In genomic region chr10:96089116-96089515, GRCh38 we compare ENCODE assay signal across 8 cellular contexts. TPM values are rescaled to one million over a fixed set of nuclear protein-coding genes. Genes with fewer than 3 reads are reported as not detected.
DNase-seq lines count a peak whose midpoint lies in the region; ATAC-seq lines count a peak whose summit lies in the region.

No MANE protein-coding gene starts in this region.

- H3K4me3 Mint-ChIP-seq in activated T-cell treated with anti-CD3 and anti-CD28 coated beads, Interleukin-2, amount 50 U/mL, for 24 hours = peak overlapping the region; percentile 89
- H3K4me3 Mint-ChIP-seq in activated CD4-positive, alpha-beta memory T cell treated with anti-CD3 and anti-CD28 coated beads for 36 hours = peak overlapping the region; percentile 49

- peaks cover 21% of the 10 kb centered on the region for H3K27me3 Mint-ChIP-seq in activated T-cell treated with anti-CD3 and anti-CD28 coated beads, Interleukin-2, amount 50 U/mL, for 24 hours
- peaks cover 12% of the 10 kb centered on the region for H3K27me3 Mint-ChIP-seq in activated CD4-positive, alpha-beta memory T cell treated with anti-CD3 and anti-CD28 coated beads for 36 hours

- H3K27ac Mint-ChIP-seq in activated T-cell treated with anti-CD3 and anti-CD28 coated beads, Interleukin-2, amount 50 U/mL, for 24 hours = no peak overlapping the region
- H3K27ac Mint-ChIP-seq in activated CD4-positive, alpha-beta memory T cell treated with anti-CD3 and anti-CD28 coated beads for 36 hours = no peak overlapping the region

- no peak for DNase-seq in activated T-cell treated with anti-CD3 and anti-CD28 coated beads, Interleukin-2, amount 50 U/mL, for 24 hours
- no peak for DNase-seq in activated T-cell treated with anti-CD3 and anti-CD28 coated beads, Interleukin-2, amount 50 U/mL, for 48 hours
- no peak for DNase-seq in activated CD4-positive, alpha-beta memory T cell treated with anti-CD3 and anti-CD28 coated beads for 36 hours
- DNase-seq in GOT3 (lab: John Stamatoyannopoulos, UW) = no peak
- no peak for DNase-seq in effector CD8-positive, alpha-beta T cell (lab: John Stamatoyannopoulos, UW)

- intact Hi-C loops in activated CD4-positive, alpha-beta memory T cell treated with anti-CD3 and anti-CD28 coated beads for 36 hours (cut with micrococcal nuclease) = loop anchor here (1.0 kb wide), 2 partner anchors 15 to 46 kb away; partner anchors contain the start of gene CCNJ

- peaks cover 3% of the 10 kb centered on the region for H3K4me1 ChIP-seq in iPS-15b (ENCODE audit: control insufficient read depth, insufficient read depth, low read length)
- peaks cover 5% of the 10 kb centered on the region for H3K4me1 ChIP-seq in stomach smooth muscle (ENCODE audit: control insufficient read depth, insufficient read depth, low read length)

- CTCF ChIA-PET in activated CD4-positive, alpha-beta memory T cell treated with anti-CD3 and anti-CD28 coated beads for 36 hours (lab: Charles Lee) = interaction anchor here (0.5 to 1.8 kb wide), 5 partner anchors 41 to 1551 kb away, joined by 3 to 17 read pairs (median 4); partner anchors contain the start of genes CC2D2B, PI4K2A and ZNF518A

- H3K9me3 Mint-ChIP-seq in activated T-cell treated with anti-CD3 and anti-CD28 coated beads, Interleukin-2, amount 50 U/mL, for 24 hours = peaks cover 3% of the 10 kb centered on the region
- no peaks in the 10 kb centered on the region for H3K9me3 Mint-ChIP-seq in activated CD4-positive, alpha-beta memory T cell treated with anti-CD3 and anti-CD28 coated beads for 36 hours

- peaks cover 13% of the 10 kb centered on the region for H3K27me3 ChIP-seq in iPS-15b (ENCODE audit: control insufficient read depth, insufficient read depth, low read length)
- peaks cover 5 to 9% of the 10 kb centered on the region in 2 donors for H3K27me3 ChIP-seq in stomach smooth muscle (ENCODE audit: control insufficient read depth in 1 of 2, insufficient read depth in 2 of 2, low read length in 2 of 2)

- ATAC-seq in HG02884 (IDR thresholded peaks at IDR 0.05; ENCODE audit: unreplicated experiment) = no peak

- peak overlapping the region; percentile 98 for H3K4me3 ChIP-seq in iPS-15b (ENCODE audit: low read depth, low read length)
- H3K4me3 ChIP-seq in stomach smooth muscle (ENCODE audit: low read length in 2 of 2) = peak overlapping the region; percentile 93 to 99

- peaks cover 16% of the 10 kb centered on the region for H3K4me1 Mint-ChIP-seq in activated T-cell treated with anti-CD3 and anti-CD28 coated beads, Interleukin-2, amount 50 U/mL, for 24 hours (ENCODE audit: low read depth)
- peaks cover 12% of the 10 kb centered on the region for H3K4me1 Mint-ChIP-seq in activated CD4-positive, alpha-beta memory T cell treated with anti-CD3 and anti-CD28 coated beads for 36 hours (ENCODE audit: low read depth)

- H3K9ac ChIP-seq in iPS-15b (ENCODE audit: low read depth, low read length) (peak overlapping the region; percentile 74), stomach smooth muscle (ENCODE audit: low read length in 2 of 2) (peak overlapping the region in 1 of 2 donors; percentile 96)

- no peak overlapping the region for H3K27ac ChIP-seq in stomach smooth muscle (ENCODE audit: low read length)

- POLR2A ChIA-PET in activated CD4-positive, alpha-beta memory T cell treated with anti-CD3 and anti-CD28 coated beads for 36 hours (lab: Charles Lee) = interaction anchor here (0.8 to 2.4 kb wide), 5 partner anchors 14 to 433 kb away, joined by 3 to 72 read pairs (median 6); partner anchors contain the start of genes ALDH18A1 and ZNF518A

- H3K9me3 ChIP-seq in iPS-15b (ENCODE audit: control insufficient read depth, insufficient read depth, low read length) (no peaks in the 10 kb centered on the region), stomach smooth muscle (ENCODE audit: control insufficient read depth in 2 of 2, low read length in 2 of 2) (no peaks in the 10 kb centered on the region)

- no peaks in the 10 kb centered on the region for H3K36me3 ChIP-seq in iPS-15b (ENCODE audit: control insufficient read depth, insufficient read depth, low read length)
- no peaks in the 10 kb centered on the region for H3K36me3 ChIP-seq in stomach smooth muscle (ENCODE audit: control insufficient read depth in 2 of 2, insufficient read depth in 2 of 2, low read length in 2 of 2)

- peaks cover 27% of the 10 kb centered on the region for H3K36me3 Mint-ChIP-seq in activated T-cell treated with anti-CD3 and anti-CD28 coated beads, Interleukin-2, amount 50 U/mL, for 24 hours (ENCODE audit: low read depth)
- H3K36me3 Mint-ChIP-seq in activated CD4-positive, alpha-beta memory T cell treated with anti-CD3 and anti-CD28 coated beads for 36 hours = peaks cover 17% of the 10 kb centered on the region

RNA-seq across cellular contexts. Expression of gene ZNF518A, which starts 41.0 kb away (rescaled TPM):
- 10 to 100 TPM in 1 of 2 experiments, 1 to 10 TPM in 1; 9.6 to 13.3 TPM for total RNA-seq in activated CD4-positive, alpha-beta memory T cell treated with anti-CD3 and anti-CD28 coated beads for 36 hours

RNA-seq across cellular contexts. Expression of gene CCNJ, which starts 45.7 kb away (rescaled TPM):
- total RNA-seq in activated CD4-positive, alpha-beta memory T cell treated with anti-CD3 and anti-CD28 coated beads for 36 hours = 1 to 10 TPM; 4.3 to 4.4 TPM
